ENCODE assay signal across 8 cellular contexts in the genomic region with DNA sequence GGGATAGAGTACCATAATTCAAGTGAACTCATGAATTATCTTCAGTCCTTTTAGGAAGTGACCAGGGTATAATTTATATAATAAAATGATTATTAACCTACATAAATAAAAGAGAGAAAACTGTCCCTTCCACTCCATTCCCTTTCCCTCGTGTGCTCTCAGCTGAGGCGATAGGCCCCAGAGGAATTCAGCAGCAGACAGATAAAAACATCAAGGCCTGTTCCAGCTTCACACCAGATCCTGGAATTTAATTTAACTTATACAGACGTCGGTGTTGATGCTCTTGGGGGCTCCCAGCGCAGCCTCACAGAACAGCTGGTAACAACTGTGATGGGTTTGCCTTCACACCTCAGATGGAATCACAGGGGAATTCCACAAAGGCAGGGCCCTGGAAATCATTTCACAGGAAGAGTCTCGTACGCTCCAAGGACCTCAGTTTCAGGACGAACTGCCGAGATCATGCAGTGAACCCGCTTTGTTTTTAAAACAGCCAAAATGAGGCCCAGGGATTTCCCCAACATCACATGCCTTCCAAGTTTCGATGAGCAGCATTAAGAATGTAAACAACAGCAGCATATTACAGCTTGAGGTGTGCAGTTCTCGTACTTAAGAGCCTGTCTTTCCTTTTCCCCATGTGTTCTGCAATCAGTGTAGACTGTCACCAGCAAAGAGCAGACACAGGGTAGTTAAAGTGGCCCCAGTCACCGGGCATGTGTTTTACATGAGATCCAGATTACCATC.
DNase-seq lines count a peak whose midpoint lies in the region; ATAC-seq, FAIRE-seq and TF ChIP-seq lines count a peak whose summit lies in the region.

No MANE protein-coding gene starts in this region.

- ATAC-seq in activated T-cell treated with anti-CD3 and anti-CD28 coated beads, Interleukin-2, amount 50 U/mL, for 72 hours (replicated peaks in 1 of 2), result peak; percentile 57 to 75
- ATAC-seq in HG02970 (IDR thresholded peaks at IDR 0.05; ENCODE audit: low FRiP score, unreplicated experiment), result peak; percentile 74

- peak overlapping the region in 1 of 2 donors; percentile 29 for H3K4me3 Mint-ChIP-seq in activated T-cell treated with anti-CD3 and anti-CD28 coated beads, Interleukin-2, amount 50 U/mL, for 72 hours
- no peak overlapping the region for H3K4me3 Mint-ChIP-seq in astrocyte (ENCODE audit: unreplicated experiment)

- H2AK5ac ChIP-seq in trophoblast cell (ENCODE audit: low read length), result no peak overlapping the region

- DNase-seq in activated T-cell treated with anti-CD3 and anti-CD28 coated beads, Interleukin-2, amount 50 U/mL, for 72 hours, result peak; percentile 3 to 16
- no peak for DNase-seq in activated T-cell treated with anti-CD3 and anti-CD28 coated beads for 4 hours
- no peak for DNase-seq in astrocyte (ENCODE audit: low read depth)
- no peak for DNase-seq in osteoblast (ENCODE audit: insufficient read length, low spot score, missing footprints)
- DNase-seq in medulla oblongata (ENCODE audit: extremely low spot score), result no peak
- DNase-seq in trophoblast cell, result no peak
- no peak for DNase-seq in GOT3 (lab: John Stamatoyannopoulos, UW)

- no peak overlapping the region for H3K27ac Mint-ChIP-seq in activated T-cell treated with anti-CD3 and anti-CD28 coated beads, Interleukin-2, amount 50 U/mL, for 72 hours
- H3K27ac Mint-ChIP-seq in astrocyte (ENCODE audit: unreplicated experiment), result no peak overlapping the region

- H3K79me1 ChIP-seq in trophoblast cell (ENCODE audit: low read length), result no peaks in the 10 kb centered on the region

- H3K27me3 ChIP-seq in astrocyte (ENCODE audit: insufficient read depth, low read length), result peaks cover 14% of the 10 kb centered on the region
- H3K27me3 ChIP-seq in osteoblast (ENCODE audit: insufficient read depth, low read length), result peaks cover 32% of the 10 kb centered on the region
- H3K27me3 ChIP-seq in trophoblast cell (ENCODE audit: insufficient read depth, low read length), result no peaks in the 10 kb centered on the region

- H3K27ac ChIP-seq in astrocyte (ENCODE audit: low read depth, low read length) (no peak overlapping the region), osteoblast (ENCODE audit: low read depth, low read length) (no peak overlapping the region), trophoblast cell (ENCODE audit: low read depth, low read length) (no peak overlapping the region)

- H4K91ac ChIP-seq in trophoblast cell (ENCODE audit: low read depth, low read length), result no peak overlapping the region

- H3K9me3 Mint-ChIP-seq in activated T-cell treated with anti-CD3 and anti-CD28 coated beads, Interleukin-2, amount 50 U/mL, for 72 hours, result no peaks in the 10 kb centered on the region
- H3K9me3 Mint-ChIP-seq in astrocyte (ENCODE audit: unreplicated experiment), result peaks cover 7% of the 10 kb centered on the region

- no peak overlapping the region for H3K4ac ChIP-seq in trophoblast cell (ENCODE audit: low read depth, low read length)

- H3K9me3 ChIP-seq in astrocyte (ENCODE audit: insufficient read depth, low read depth, low read length) (no peaks in the 10 kb centered on the region), osteoblast (ENCODE audit: low read depth, low read length) (no peaks in the 10 kb centered on the region), trophoblast cell (ENCODE audit: insufficient read depth, low read depth, low read length) (no peaks in the 10 kb centered on the region)

- H3K36me3 ChIP-seq in astrocyte (ENCODE audit: insufficient read depth, low read length) (no peaks in the 10 kb centered on the region), osteoblast (ENCODE audit: insufficient read depth, low read length) (no peaks in the 10 kb centered on the region), trophoblast cell (ENCODE audit: control insufficient read depth in 1 of 2, insufficient read depth in 2 of 2, low read length in 2 of 2) (no peaks in the 10 kb centered on the region)

- H2BK12ac ChIP-seq in trophoblast cell (ENCODE audit: low read length), result no peak overlapping the region

- H3K79me2 ChIP-seq in astrocyte (ENCODE audit: insufficient read depth, low read length) (no peaks in the 10 kb centered on the region), osteoblast (ENCODE audit: insufficient read depth, low read length) (no peaks in the 10 kb centered on the region), trophoblast cell (ENCODE audit: control insufficient read depth, insufficient read depth, low read length, poor library complexity) (no peaks in the 10 kb centered on the region)

- H3K14ac ChIP-seq in trophoblast cell (ENCODE audit: low read length), result no peak overlapping the region

- peak overlapping the region; percentile 65 for H2AFZ ChIP-seq in astrocyte (ENCODE audit: low read depth, low read length)
- H2AFZ ChIP-seq in osteoblast (ENCODE audit: low read length), result peak overlapping the region; percentile 6
- H2AFZ ChIP-seq in trophoblast cell (ENCODE audit: insufficient read depth, low read length, poor library complexity), result no peak overlapping the region

- H3K23ac ChIP-seq in trophoblast cell (ENCODE audit: low read length), result no peak overlapping the region

- H3K18ac ChIP-seq in trophoblast cell (ENCODE audit: low read length), result no peak overlapping the region

- no peaks in the 10 kb centered on the region for H3K27me3 Mint-ChIP-seq in activated T-cell treated with anti-CD3 and anti-CD28 coated beads, Interleukin-2, amount 50 U/mL, for 72 hours (ENCODE audit: low read depth)
- peaks cover 26% of the 10 kb centered on the region for H3K27me3 Mint-ChIP-seq in astrocyte (ENCODE audit: low read depth, unreplicated experiment)

- no peak overlapping the region for H2BK120ac ChIP-seq in trophoblast cell (ENCODE audit: insufficient read depth, low read length, poor library complexity)

- WGBS in trophoblast cell (ENCODE audit: extremely low coverage, insufficient coverage, insufficient read length), result no CpG with 5 or more reads among the region's 13 CpGs

- H3K4me3 ChIP-seq in astrocyte (ENCODE audit: insufficient read depth, low read depth, low read length), result peak overlapping the region; percentile 21
- H3K4me3 ChIP-seq in osteoblast (ENCODE audit: insufficient read depth, low read length), result no peak overlapping the region
- no peak overlapping the region for H3K4me3 ChIP-seq in trophoblast cell (ENCODE audit: low read depth, low read length)

- H3K9ac ChIP-seq in astrocyte (ENCODE audit: low read length) (no peak overlapping the region), trophoblast cell (ENCODE audit: low read length) (no peak overlapping the region)

- no peak overlapping the region for H4K12ac ChIP-seq in trophoblast cell (ENCODE audit: low read depth, low read length)

- H2BK5ac ChIP-seq in trophoblast cell (ENCODE audit: low read depth, low read length, poor library complexity), result no peak overlapping the region

- no peak overlapping the region for H4K8ac ChIP-seq in trophoblast cell (ENCODE audit: low read depth, low read length)

- no peaks in the 10 kb centered on the region for H3K36me3 Mint-ChIP-seq in activated T-cell treated with anti-CD3 and anti-CD28 coated beads, Interleukin-2, amount 50 U/mL, for 72 hours (ENCODE audit: insufficient read depth in 2 of 2)
- H3K36me3 Mint-ChIP-seq in astrocyte (ENCODE audit: low read depth, unreplicated experiment), result no peaks in the 10 kb centered on the region

- H4K20me1 ChIP-seq in astrocyte (ENCODE audit: insufficient read depth, low read length) (no peaks in the 10 kb centered on the region), osteoblast (ENCODE audit: insufficient read depth, low read length) (no peaks in the 10 kb centered on the region)

- H3K4me1 ChIP-seq in astrocyte (ENCODE audit: insufficient read depth, low read length) (no peaks in the 10 kb centered on the region), osteoblast (ENCODE audit: insufficient read depth, low read length) (no peaks in the 10 kb centered on the region), trophoblast cell (ENCODE audit: control insufficient read depth in 1 of 2, insufficient read depth in 2 of 2, low read length in 2 of 2) (no peaks in the 10 kb centered on the region)

- H3K4me2 ChIP-seq in astrocyte (ENCODE audit: low read length), result peak overlapping the region; percentile 20
- peak overlapping the region; percentile 54 for H3K4me2 ChIP-seq in osteoblast (ENCODE audit: insufficient read depth, low read length)
- no peak overlapping the region for H3K4me2 ChIP-seq in trophoblast cell (ENCODE audit: low read length)

- FAIRE-seq in astrocyte (lab: Jason Lieb, UNC), result no peak

- no peaks in the 10 kb centered on the region for H3K4me1 Mint-ChIP-seq in activated T-cell treated with anti-CD3 and anti-CD28 coated beads, Interleukin-2, amount 50 U/mL, for 72 hours (ENCODE audit: low read depth)
- H3K4me1 Mint-ChIP-seq in astrocyte (ENCODE audit: low read depth, unreplicated experiment), result peaks cover 6% of the 10 kb centered on the region

- TF ChIP-seq CTCF in astrocyte (IDR thresholded peaks at IDR 0.05; ENCODE audit: insufficient read depth, low read depth, low read length), result no peak
- TF ChIP-seq CTCF in osteoblast (IDR thresholded peaks at IDR 0.05; ENCODE audit: extremely low read depth, low read depth, low read length), result no peak

Comparison
In these comparisons a context has a peak if more than half of its experiments do, and no peak if none do; other contexts are left out.
1. DNase-seq: peak in activated T-cell treated with anti-CD3 and anti-CD28 coated beads, Interleukin-2, amount 50 U/mL, for 72 hours (2 of 2); none in activated T-cell treated with anti-CD3 and anti-CD28 coated beads for 4 hours (single experiment), astrocyte (single experiment), osteoblast (single experiment), medulla oblongata (single experiment), trophoblast cell (0 of 2) and GOT3 (single experiment).